Comparison of ENCODE assay signal across 8 cellular contexts in the genomic region with DNA sequence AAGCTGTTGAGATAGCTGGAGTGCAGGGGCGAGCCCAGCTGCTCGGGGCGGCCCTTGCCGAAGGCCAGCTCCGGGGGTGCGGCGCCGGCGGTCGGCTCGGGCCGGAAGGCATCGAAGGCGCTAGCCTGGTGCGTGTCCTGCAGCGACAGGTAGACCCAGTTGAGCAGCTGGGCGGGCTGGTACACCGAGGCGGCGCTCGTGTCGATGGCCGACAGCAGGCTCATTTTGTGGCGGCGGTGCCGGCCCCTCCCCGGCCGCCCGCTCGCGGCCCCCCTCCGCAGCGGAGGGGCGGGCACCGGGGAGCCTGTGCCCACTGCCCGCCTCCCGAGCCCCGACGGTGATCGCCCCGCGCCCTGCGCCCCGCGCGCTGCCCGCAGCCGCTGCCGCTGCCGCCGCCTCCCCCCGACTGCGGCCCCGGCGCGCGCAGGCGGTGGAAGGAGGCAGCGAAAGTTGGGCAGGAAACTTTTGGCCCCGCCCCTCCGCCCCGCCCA. TPM values are rescaled to one million over a fixed set of nuclear protein-coding genes. Genes with fewer than 3 reads are reported as not detected.
DNase-seq lines count a peak whose midpoint lies in the region; ATAC-seq and TF ChIP-seq lines count a peak whose summit lies in the region.

Gene ZCCHC24, minus strand, starts transcription at position 408 of the 491 bp plus-strand sequence. Its CDS starts 184 bp downstream, at position 224.

- DNase-seq in OCI-M1 (lab: John Stamatoyannopoulos, UW), result peak; percentile 71
- DNase-seq in choroid plexus epithelial cell (ENCODE audit: low read depth), result peak; percentile 55
- peak in 1 of 2 donors; percentile 60 for DNase-seq in stimulated activated naive CD8-positive, alpha-beta T cell treated with anti-CD3 and anti-CD28 coated beads, Interleukin-15, amount 100 ng/mL, for 72 hours
- no peak for DNase-seq in epidermal melanocyte (ENCODE audit: insufficient read length, low spot score)

- no peak for TF ChIP-seq CTCF in choroid plexus epithelial cell (conservative IDR thresholded peaks at IDR 0.05; ENCODE audit: low read depth, low read length)
- no peak for TF ChIP-seq CTCF in liver (IDR thresholded peaks at IDR 0.05; ENCODE audit: low read depth, low read length, missing input control)

- H3K27ac Mint-ChIP-seq in stimulated activated naive CD8-positive, alpha-beta T cell treated with anti-CD3 and anti-CD28 coated beads, Interleukin-15, amount 100 ng/mL, for 72 hours, result peak within 1 kb of the TSS; percentile 47 to 93

- peaks cover 33% of the 10 kb centered on the region for H3K79me2 ChIP-seq in ACC112 (ENCODE audit: control insufficient read depth, insufficient read depth, low read length, unreplicated experiment)

- no peak for TF ChIP-seq RAD21 in liver (IDR thresholded peaks at IDR 0.05)

- H3K27me3 Mint-ChIP-seq in stimulated activated naive CD8-positive, alpha-beta T cell treated with anti-CD3 and anti-CD28 coated beads, Interleukin-15, amount 100 ng/mL, for 72 hours, result peaks cover 47% of the 10 kb centered on the region

- H3K4me3 Mint-ChIP-seq in stimulated activated naive CD8-positive, alpha-beta T cell treated with anti-CD3 and anti-CD28 coated beads, Interleukin-15, amount 100 ng/mL, for 72 hours, result peak within 1 kb of the TSS; percentile 82 to 88

- peaks cover 30% of the 10 kb centered on the region for H3K4me1 Mint-ChIP-seq in stimulated activated naive CD8-positive, alpha-beta T cell treated with anti-CD3 and anti-CD28 coated beads, Interleukin-15, amount 100 ng/mL, for 72 hours

- H3K36me3 ChIP-seq in ACC112 (ENCODE audit: insufficient read depth, low read length) (no peaks in the 10 kb centered on the region), liver (ENCODE audit: control insufficient read depth in 4 of 4, insufficient read depth in 3 of 4, low read depth in 1 of 4, low read length in 3 of 4) (no peaks in the 10 kb centered on the region)

- no peaks in the 10 kb centered on the region for H3K9me3 ChIP-seq in liver (ENCODE audit: control insufficient read depth in 4 of 4, low read length in 3 of 4)

- H3K9ac ChIP-seq in liver (ENCODE audit: low read depth in 1 of 2, low read length in 2 of 2), result peak within 1 kb of the TSS; percentile 87 to 90

- H2AFZ ChIP-seq in ACC112 (ENCODE audit: low read length, unreplicated experiment), result peak within 1 kb of the TSS; percentile 52

- H3K27ac ChIP-seq in ACC112 (ENCODE audit: low read depth, low read length) (peak within 1 kb of the TSS; percentile 70), liver (ENCODE audit: low read depth in 1 of 2, low read length in 2 of 2) (peak within 1 kb of the TSS; percentile 92 to 98)

- ATAC-seq in GM18520 (IDR thresholded peaks at IDR 0.05; ENCODE audit: unreplicated experiment), result peak; percentile 24
- peak; percentile 33 for ATAC-seq in HG02870 (IDR thresholded peaks at IDR 0.05; ENCODE audit: unreplicated experiment)
- peak; percentile 52 for ATAC-seq in stimulated activated naive CD8-positive, alpha-beta T cell treated with anti-CD3 and anti-CD28 coated beads, Interleukin-15, amount 100 ng/mL, for 72 hours

- H3K4me3 ChIP-seq in ACC112 (ENCODE audit: low read depth, low read length), result peak within 1 kb of the TSS; percentile 90
- H3K4me3 ChIP-seq in choroid plexus epithelial cell (ENCODE audit: low read depth, low read length), result peak within 1 kb of the TSS; percentile 81
- peak within 1 kb of the TSS; percentile 83 to 93 (median 87) for H3K4me3 ChIP-seq in liver (ENCODE audit: low read depth in 1 of 3, low read length in 3 of 3)

- under 1% methylated on average over 62 of the region's 62 CpGs for WGBS in liver

- H3K27me3 ChIP-seq in ACC112 (ENCODE audit: insufficient read depth, low read length) (no peaks in the 10 kb centered on the region), liver (ENCODE audit: control insufficient read depth in 4 of 4, insufficient read depth in 4 of 4, low read length in 3 of 4) (no peaks in the 10 kb centered on the region)

- H3K4me1 ChIP-seq in ACC112 (ENCODE audit: control insufficient read depth, insufficient read depth, low read length, unreplicated experiment) (peaks cover 30% of the 10 kb centered on the region), liver (ENCODE audit: control insufficient read depth in 4 of 4, insufficient read depth in 4 of 4, low read length in 3 of 4) (peaks cover 12 to 42% (median 38%) of the 10 kb centered on the region in 4 donors)

- no peaks in the 10 kb centered on the region for H3K9me3 Mint-ChIP-seq in stimulated activated naive CD8-positive, alpha-beta T cell treated with anti-CD3 and anti-CD28 coated beads, Interleukin-15, amount 100 ng/mL, for 72 hours

TF ChIP-seq in liver, 16 proteins besides CTCF, POLR2A, EP300 and RAD21:
- TF ChIP-seq FOXA1 (IDR thresholded peaks at IDR 0.05) (no peak), JUND (IDR thresholded peaks at IDR 0.05) (no peak), ATF3 (IDR thresholded peaks at IDR 0.05) (no peak), NR2F2 (IDR thresholded peaks at IDR 0.05) (no peak), HNF4A (conservative IDR thresholded peaks at IDR 0.05) (no peak), TAF1 (conservative IDR thresholded peaks at IDR 0.05) (no peak)
- TF ChIP-seq, protein P1, sequence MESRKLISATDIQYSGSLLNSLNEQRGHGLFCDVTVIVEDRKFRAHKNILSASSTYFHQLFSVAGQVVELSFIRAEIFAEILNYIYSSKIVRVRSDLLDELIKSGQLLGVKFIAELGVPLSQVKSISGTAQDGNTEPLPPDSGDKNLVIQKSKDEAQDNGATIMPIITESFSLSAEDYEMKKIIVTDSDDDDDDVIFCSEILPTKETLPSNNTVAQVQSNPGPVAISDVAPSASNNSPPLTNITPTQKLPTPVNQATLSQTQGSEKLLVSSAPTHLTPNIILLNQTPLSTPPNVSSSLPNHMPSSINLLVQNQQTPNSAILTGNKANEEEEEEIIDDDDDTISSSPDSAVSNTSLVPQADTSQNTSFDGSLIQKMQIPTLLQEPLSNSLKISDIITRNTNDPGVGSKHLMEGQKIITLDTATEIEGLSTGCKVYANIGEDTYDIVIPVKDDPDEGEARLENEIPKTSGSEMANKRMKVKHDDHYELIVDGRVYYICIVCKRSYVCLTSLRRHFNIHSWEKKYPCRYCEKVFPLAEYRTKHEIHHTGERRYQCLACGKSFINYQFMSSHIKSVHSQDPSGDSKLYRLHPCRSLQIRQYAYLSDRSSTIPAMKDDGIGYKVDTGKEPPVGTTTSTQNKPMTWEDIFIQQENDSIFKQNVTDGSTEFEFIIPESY (IDR thresholded peaks at IDR 0.05), result no peak

RNA-seq across cellular contexts. Expression of gene ZCCHC24, which starts in this region (rescaled TPM):
- 10 to 100 TPM in 1 of 2 donors, 1 to 10 TPM in 1; 7.8 to 23.9 TPM for total RNA-seq in liver
- 10 to 100 TPM; 13.2 to 16.4 TPM for polyA plus RNA-seq in liver
